Comparison of ENCODE assay signal across 1 cellular context in the genomic region with DNA sequence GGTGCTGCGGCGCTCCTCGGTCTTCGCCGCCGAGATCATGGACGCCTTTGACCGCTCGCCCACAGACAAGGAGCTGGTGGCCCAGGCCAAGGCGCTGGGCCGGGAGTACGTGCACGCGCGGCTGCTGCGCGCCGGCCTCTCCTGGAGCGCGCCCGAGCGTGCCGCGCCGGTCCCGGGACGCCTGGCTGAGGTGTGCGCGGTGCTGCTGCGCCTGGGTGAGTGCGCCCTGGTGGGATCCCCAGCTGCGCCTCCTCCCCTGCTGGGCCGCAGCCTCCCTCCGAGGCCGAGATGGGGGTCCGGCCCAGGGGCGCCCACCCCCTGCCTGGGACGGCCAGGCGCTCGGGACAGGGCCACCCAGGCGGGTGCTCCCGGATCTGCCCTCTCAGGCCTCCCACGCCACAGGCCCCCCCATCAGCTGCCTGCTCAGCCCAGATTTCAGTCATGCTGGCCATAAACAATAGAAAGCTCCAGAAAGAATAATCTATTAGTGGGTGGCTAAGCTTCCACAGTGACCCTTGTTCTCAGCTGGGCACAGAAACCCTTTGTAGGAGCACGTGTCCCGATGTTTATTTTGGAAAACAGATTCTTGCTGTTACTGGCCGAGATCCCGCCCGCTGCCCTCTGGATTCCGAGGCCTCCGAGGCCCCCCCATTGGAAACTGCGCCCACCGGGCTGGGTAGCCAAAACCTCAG.
A peak's percentile ranks its signal among the peaks of the same experiment; 100 is the strongest.
TF ChIP-seq lines count a peak whose summit lies in the region.

No MANE protein-coding gene starts in this region.

TF ChIP-seq in endothelial cell of umbilical vein, 7 proteins besides CTCF, POLR2A, EP300 and RAD21:
- TF ChIP-seq EZH2 (IDR thresholded peaks at IDR 0.05; ENCODE audit: borderline replicate concordance, low read depth, low read length, severe bottlenecking) (no peak), POLR2AphosphoS5 (IDR thresholded peaks at IDR 0.05; ENCODE audit: insufficient read depth, low read depth, low read length) (peak; percentile 12), JUN (IDR thresholded peaks at IDR 0.05; ENCODE audit: borderline replicate concordance, insufficient read depth, insufficient read length, low read depth) (no peak)
- TF ChIP-seq, protein P1, sequence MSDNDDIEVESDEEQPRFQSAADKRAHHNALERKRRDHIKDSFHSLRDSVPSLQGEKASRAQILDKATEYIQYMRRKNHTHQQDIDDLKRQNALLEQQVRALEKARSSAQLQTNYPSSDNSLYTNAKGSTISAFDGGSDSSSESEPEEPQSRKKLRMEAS (IDR thresholded peaks at IDR 0.05; ENCODE audit: insufficient read depth, insufficient read length), result peak; percentile 72
